ENCODE assay signal across 8 cellular contexts in the genomic region with DNA sequence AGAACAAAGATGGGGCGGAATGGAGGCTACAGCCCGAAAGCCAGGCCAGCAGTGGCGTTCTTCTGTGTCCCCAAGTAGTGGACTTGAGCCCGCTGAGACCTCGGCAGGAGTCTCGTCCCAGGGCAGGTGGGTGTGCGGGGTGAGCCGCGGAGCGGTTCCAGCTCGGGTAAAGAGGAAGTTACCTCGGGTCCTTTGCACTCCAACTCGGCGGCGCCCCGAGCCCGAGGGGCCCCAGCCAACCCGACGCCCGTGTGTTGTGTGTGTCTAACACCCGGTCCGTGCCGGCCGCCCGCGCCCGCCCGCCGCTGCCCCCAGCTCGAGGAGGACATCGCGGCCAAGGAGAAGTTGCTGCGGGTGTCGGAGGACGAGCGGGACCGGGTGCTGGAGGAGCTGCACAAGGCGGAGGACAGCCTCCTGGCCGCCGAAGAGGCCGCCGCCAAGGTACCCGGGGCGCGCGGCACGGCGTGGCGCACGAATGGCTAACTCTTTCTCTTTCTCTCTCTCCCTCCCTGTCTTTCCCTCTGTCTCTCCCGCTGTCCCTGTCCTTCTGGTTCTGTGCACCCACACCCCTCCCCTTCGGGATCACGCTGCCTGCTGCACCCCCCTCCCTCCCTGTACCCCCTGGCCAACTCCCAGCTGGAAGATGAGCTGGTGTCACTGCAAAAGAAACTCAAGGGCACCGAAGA. TPM values are rescaled to one million over a fixed set of nuclear protein-coding genes. Genes with fewer than 3 reads are reported as not detected.
DNase-seq lines count a peak whose midpoint lies in the region; ATAC-seq and TF ChIP-seq lines count a peak whose summit lies in the region.

No MANE protein-coding gene starts in this region.

- H3K9me3 ChIP-seq in ovary (no peaks in the 10 kb centered on the region), Karpas-422 (ENCODE audit: low read length) (no peaks in the 10 kb centered on the region)

- H3K4me1 ChIP-seq in foreskin keratinocyte (peaks cover 36% of the 10 kb centered on the region), ovary (ENCODE audit: insufficient read depth) (no peaks in the 10 kb centered on the region), Karpas-422 (ENCODE audit: low read length) (peaks cover 6% of the 10 kb centered on the region; the same call in 1 of the 2 replicates)

- intact Hi-C loops in ovary (cut with DNase I) = loop anchor here in 3 of 4 donors (5.0 to 10.0 kb wide), 7 partner anchors 96 to 261 kb away; a partner anchor contains a TSS

- no peaks in the 10 kb centered on the region for H3K27me3 ChIP-seq in foreskin keratinocyte
- H3K27me3 ChIP-seq in ovary = no peaks in the 10 kb centered on the region
- no peaks in the 10 kb centered on the region for H3K27me3 ChIP-seq in Karpas-422 (ENCODE audit: low read length)

- H3K79me2 ChIP-seq in Karpas-422 (ENCODE audit: low read length) = no peaks in the 10 kb centered on the region

- no peak overlapping the region for H3K9ac ChIP-seq in Karpas-422 (ENCODE audit: low read length)

- H3K9me2 ChIP-seq in Karpas-422 (replicated peaks; ENCODE audit: insufficient read depth, low read length) = no peaks in the 10 kb centered on the region

- no peak for TF ChIP-seq EP300 in ovary (IDR thresholded peaks at IDR 0.05)

- no peak overlapping the region for H2AFZ ChIP-seq in Karpas-422 (ENCODE audit: low read length)

- H3K27ac ChIP-seq in foreskin keratinocyte (peak overlapping the region; percentile 38), ovary (peak overlapping the region; percentile 3 to 73), Karpas-422 (ENCODE audit: low read length) (no peak overlapping the region)

- no peaks in the 10 kb centered on the region for H3K36me3 ChIP-seq in ovary
- H3K36me3 ChIP-seq in Karpas-422 (ENCODE audit: insufficient read depth, low read length) = no peaks in the 10 kb centered on the region

- 1% methylated on average over 32 to 54 of the region's 54 CpGs for WGBS in ovary, 3 donors

- H3K4me2 ChIP-seq in Karpas-422 (ENCODE audit: low read depth, low read length, poor library complexity, severe bottlenecking) = no peak overlapping the region

- no peaks in the 10 kb centered on the region for H4K20me1 ChIP-seq in Karpas-422 (ENCODE audit: insufficient read depth, low read depth, low read length)

- H3K4me3 ChIP-seq in ovary = peak overlapping the region; percentile 87
- H3K4me3 ChIP-seq in Karpas-422 (ENCODE audit: low read length) = no peak overlapping the region

- ATAC-seq in foreskin keratinocyte (no peak), HG03196 (IDR thresholded peaks at IDR 0.05; ENCODE audit: unreplicated experiment) (no peak)

- TF ChIP-seq CTCF in foreskin keratinocyte (conservative IDR thresholded peaks at IDR 0.05) (no peak), ovary (IDR thresholded peaks at IDR 0.05) (no peak)

- DNase-seq in NCI-H510A treated with DMSO at 0.1 percent for 48 hours (lab: John Stamatoyannopoulos, UW) (peak; percentile 25), NCI-H510A (lab: John Stamatoyannopoulos, UW) (no peak), foreskin keratinocyte (no peak), ovary (peak in 4 of 5 donors; percentile 35 to 63 (median 50)), NCI-H446 (lab: John Stamatoyannopoulos, UW) (no peak), Karpas-422 (no peak)
- DNase-seq in activated CD4-positive, alpha-beta T cell treated with anti-CD3 and anti-CD28 coated beads, Interleukin-2, amount 50 U/mL, for 48 hours = peak; percentile 5 to 13

- TF ChIP-seq POLR2A in ovary (IDR thresholded peaks at IDR 0.05) = no peak

RNA-seq across cellular contexts. Expression of a gene that starts 1.0 kb away (rescaled TPM):
- total RNA-seq in foreskin keratinocyte (152 and 167 TPM in 2 replicates), ovary (100 to 1,000 TPM; 204 to 695 (median 319) TPM)
- polyA plus RNA-seq in foreskin keratinocyte (116 and 124 TPM in 2 replicates), ovary (100 to 1,000 TPM; 332 to 676 TPM)
- 10.1 and 11.5 TPM in 2 replicates for total RNA-seq in Karpas-422 (2014; rRNA removed; shearing (Covaris generic); ENCODE audit: low replicate concordance)

Comparison
In these comparisons a context has a peak if more than half of its experiments do, and no peak if none do; other contexts are left out.
1. DNase-seq: peak in NCI-H510A treated with DMSO at 0.1 percent for 48 hours (single experiment), activated CD4-positive, alpha-beta T cell treated with anti-CD3 and anti-CD28 coated beads, Interleukin-2, amount 50 U/mL, for 48 hours (2 of 2) and ovary (4 of 5); none in NCI-H510A (single experiment), foreskin keratinocyte (0 of 2), NCI-H446 (0 of 2) and Karpas-422 (single experiment).
2. RNA of a gene that starts 1.0 kb away (total RNA-seq): 204 to 695 TPM in ovary and 152 to 167 TPM in foreskin keratinocyte; 10.1 to 11.5 TPM in Karpas-422; every median in the first group is over 10 times any median in the second.